22 cellular contexts compared by ENCODE assay signal in the genomic region with DNA sequence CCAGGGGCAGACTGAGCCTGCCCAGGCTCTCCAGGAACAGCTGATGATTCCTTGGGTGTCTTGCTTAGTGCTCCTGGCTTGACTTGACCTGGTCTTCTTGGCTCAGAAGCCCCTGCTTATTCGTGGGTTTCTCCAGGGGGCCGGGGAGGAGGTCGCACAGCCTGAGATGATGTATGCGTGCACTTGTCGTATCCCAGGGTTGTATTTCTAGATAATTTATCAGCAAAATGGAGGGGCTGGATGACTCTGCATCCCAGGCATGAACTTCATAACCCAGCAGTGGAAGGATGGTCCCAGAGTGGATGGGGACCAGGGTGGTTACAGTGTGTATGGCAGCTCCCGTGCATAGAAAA.
"Had no signal": no experiment of that assay in that cellular context is flagged by ENCODE, and none has a peak within 500 bp of the region (broad histone marks: within the 10 kb centered on the region; RNA-seq: fewer than 3 reads in every experiment).

No MANE protein-coding gene starts in this region.

- H3K27me3 Mint-ChIP-seq: activated B cell treated with CpG ODN at 0.5 μM for 24 hours; activated CD4-positive, alpha-beta memory T cell treated with anti-CD3 and anti-CD28 coated beads, Interleukin-2, amount 10 ng/mL, durations not matched to agents 7 days and 5 days; activated CD8-positive, alpha-beta memory T cell treated with anti-CD3 and anti-CD28 coated beads, Interleukin-2, amount 10 ng/mL, durations not matched to agents 7 days and 5 days; brain; naive thymus-derived CD4-positive, alpha-beta T cell; stimulated activated memory B cell treated with anti-CD40 and anti-IgM and Interleukin-4, amounts not matched to agents 10 μg/mL and 1 μg/mL and 100 μg/mL, for 72 hours; T-cell had no signal

- H3K9me3 ChIP-seq: gastrocnemius medialis, left lung, psoas muscle, sigmoid colon, spleen, vagina had no signal

- H3K36me3 Mint-ChIP-seq: activated CD8-positive, alpha-beta memory T cell treated with anti-CD3 and anti-CD28 coated beads, Interleukin-2, amount 10 ng/mL, durations not matched to agents 7 days and 5 days had no signal

- H2AFZ ChIP-seq: neural progenitor cell had no signal

- H3K4me1 ChIP-seq: neural progenitor cell, psoas muscle, sigmoid colon, spleen had no signal

- H3K27ac ChIP-seq: dorsolateral prefrontal cortex, left lung, neural progenitor cell, psoas muscle, spleen, vagina had no signal

- ATAC-seq: activated CD8-positive, alpha-beta memory T cell treated with anti-CD3 and anti-CD28 coated beads, Interleukin-2, amount 10 ng/mL, durations not matched to agents 7 days and 5 days; gastrocnemius medialis; naive thymus-derived CD4-positive, alpha-beta T cell; T-cell had no signal

- H3K27ac Mint-ChIP-seq: activated B cell treated with CpG ODN at 0.5 μM for 24 hours; activated CD4-positive, alpha-beta memory T cell treated with anti-CD3 and anti-CD28 coated beads, Interleukin-2, amount 10 ng/mL, durations not matched to agents 7 days and 5 days; activated CD8-positive, alpha-beta memory T cell treated with anti-CD3 and anti-CD28 coated beads, Interleukin-2, amount 10 ng/mL, durations not matched to agents 7 days and 5 days; activated naive CD4-positive, alpha-beta T cell treated with anti-CD3 and anti-CD28 coated beads for 36 hours; activated T-helper 2 cell treated with anti-CD3 and anti-CD28 coated beads, Interferon-gamma antibody, Interleukin-2, Interleukin-4, amounts not matched to agents 10 μg/mL and 5 μg/mL and 100 μg/mL, durations not matched to agents 14 hours and 24 hours and 36 hours; endodermal cell; naive thymus-derived CD4-positive, alpha-beta T cell; stimulated activated memory B cell treated with anti-CD40 and anti-IgM and Interleukin-4, amounts not matched to agents 10 μg/mL and 1 μg/mL and 100 μg/mL, for 72 hours; T-cell had no signal

- H3K4me3 Mint-ChIP-seq: activated B cell treated with CpG ODN at 0.5 μM for 24 hours; activated CD4-positive, alpha-beta memory T cell treated with anti-CD3 and anti-CD28 coated beads, Interleukin-2, amount 10 ng/mL, durations not matched to agents 7 days and 5 days; activated CD8-positive, alpha-beta memory T cell treated with anti-CD3 and anti-CD28 coated beads, Interleukin-2, amount 10 ng/mL, durations not matched to agents 7 days and 5 days; activated naive CD4-positive, alpha-beta T cell treated with anti-CD3 and anti-CD28 coated beads for 36 hours; brain; endodermal cell; naive thymus-derived CD4-positive, alpha-beta T cell; neural progenitor cell; stimulated activated memory B cell treated with anti-CD40 and anti-IgM and Interleukin-4, amounts not matched to agents 10 μg/mL and 1 μg/mL and 100 μg/mL, for 72 hours; T-cell had no signal

- H3K4me3 ChIP-seq: dorsolateral prefrontal cortex, gastrocnemius medialis, left lung, neural progenitor cell, psoas muscle, sigmoid colon, spleen, vagina had no signal

- H3K4me1 Mint-ChIP-seq: endodermal cell, T-cell had no signal

- H3K36me3 ChIP-seq: neural progenitor cell had no signal

- DNase-seq: activated B cell treated with CpG ODN at 0.5 μM for 24 hours; activated CD4-positive, alpha-beta memory T cell treated with anti-CD3 and anti-CD28 coated beads, Interleukin-2, amount 10 ng/mL, durations not matched to agents 7 days and 5 days; activated CD4-positive, alpha-beta T cell treated with anti-CD3 and anti-CD28 coated beads for 4 hours; activated CD8-positive, alpha-beta memory T cell treated with anti-CD3 and anti-CD28 coated beads, Interleukin-2, amount 10 ng/mL, durations not matched to agents 7 days and 5 days; activated naive CD4-positive, alpha-beta T cell treated with anti-CD3 and anti-CD28 coated beads for 36 hours; caudate nucleus; dorsolateral prefrontal cortex; endodermal cell; gastrocnemius medialis; head of caudate nucleus; left lung; naive thymus-derived CD4-positive, alpha-beta T cell; psoas muscle; sigmoid colon; stimulated activated CD4-positive, alpha-beta T cell treated with anti-CD3 and anti-CD28 coated beads, Interleukin-4, amount 100 ng/mL, for 4 hours; T-cell had no signal

- H3K27me3 ChIP-seq: dorsolateral prefrontal cortex, gastrocnemius medialis, left lung, neural progenitor cell, sigmoid colon, spleen, vagina had no signal

- H3K9me3 Mint-ChIP-seq: activated B cell treated with CpG ODN at 0.5 μM for 24 hours; activated CD4-positive, alpha-beta memory T cell treated with anti-CD3 and anti-CD28 coated beads, Interleukin-2, amount 10 ng/mL, durations not matched to agents 7 days and 5 days; activated naive CD4-positive, alpha-beta T cell treated with anti-CD3 and anti-CD28 coated beads for 36 hours; activated T-helper 2 cell treated with anti-CD3 and anti-CD28 coated beads, Interferon-gamma antibody, Interleukin-2, Interleukin-4, amounts not matched to agents 10 μg/mL and 5 μg/mL and 100 μg/mL, durations not matched to agents 14 hours and 24 hours and 36 hours; brain; endodermal cell; neural progenitor cell; stimulated activated memory B cell treated with anti-CD40 and anti-IgM and Interleukin-4, amounts not matched to agents 10 μg/mL and 1 μg/mL and 100 μg/mL, for 72 hours; T-cell had no signal

- H3K4me2 ChIP-seq: neural progenitor cell had no signal
